In the genomic region with DNA sequence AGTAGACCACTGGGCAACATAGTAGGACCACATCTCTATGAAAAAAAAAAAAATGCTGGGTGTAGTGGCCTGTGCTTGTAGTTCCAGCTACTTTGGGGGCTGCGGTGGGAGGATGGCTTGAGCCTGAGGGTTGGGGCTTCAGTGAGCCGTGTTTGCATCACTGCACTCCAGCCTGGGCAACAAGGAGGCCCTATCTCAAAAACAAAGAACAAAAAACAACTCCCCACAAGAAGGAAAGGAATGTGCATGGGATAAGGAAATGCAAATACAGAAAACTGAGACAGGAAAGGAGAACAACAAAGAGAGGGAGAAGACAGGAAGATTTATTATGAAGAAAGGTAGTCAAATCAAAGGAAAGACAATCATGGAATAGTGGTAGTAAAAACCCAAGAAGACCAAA, we compare ENCODE assay signal across 1 cellular context.
TF ChIP-seq lines count a peak whose summit lies in the region.

No MANE protein-coding gene starts in this region.

TF ChIP-seq in GM23338, 12 proteins besides CTCF, POLR2A, EP300 and RAD21 (continued from another document):
- TF ChIP-seq, protein P1, sequence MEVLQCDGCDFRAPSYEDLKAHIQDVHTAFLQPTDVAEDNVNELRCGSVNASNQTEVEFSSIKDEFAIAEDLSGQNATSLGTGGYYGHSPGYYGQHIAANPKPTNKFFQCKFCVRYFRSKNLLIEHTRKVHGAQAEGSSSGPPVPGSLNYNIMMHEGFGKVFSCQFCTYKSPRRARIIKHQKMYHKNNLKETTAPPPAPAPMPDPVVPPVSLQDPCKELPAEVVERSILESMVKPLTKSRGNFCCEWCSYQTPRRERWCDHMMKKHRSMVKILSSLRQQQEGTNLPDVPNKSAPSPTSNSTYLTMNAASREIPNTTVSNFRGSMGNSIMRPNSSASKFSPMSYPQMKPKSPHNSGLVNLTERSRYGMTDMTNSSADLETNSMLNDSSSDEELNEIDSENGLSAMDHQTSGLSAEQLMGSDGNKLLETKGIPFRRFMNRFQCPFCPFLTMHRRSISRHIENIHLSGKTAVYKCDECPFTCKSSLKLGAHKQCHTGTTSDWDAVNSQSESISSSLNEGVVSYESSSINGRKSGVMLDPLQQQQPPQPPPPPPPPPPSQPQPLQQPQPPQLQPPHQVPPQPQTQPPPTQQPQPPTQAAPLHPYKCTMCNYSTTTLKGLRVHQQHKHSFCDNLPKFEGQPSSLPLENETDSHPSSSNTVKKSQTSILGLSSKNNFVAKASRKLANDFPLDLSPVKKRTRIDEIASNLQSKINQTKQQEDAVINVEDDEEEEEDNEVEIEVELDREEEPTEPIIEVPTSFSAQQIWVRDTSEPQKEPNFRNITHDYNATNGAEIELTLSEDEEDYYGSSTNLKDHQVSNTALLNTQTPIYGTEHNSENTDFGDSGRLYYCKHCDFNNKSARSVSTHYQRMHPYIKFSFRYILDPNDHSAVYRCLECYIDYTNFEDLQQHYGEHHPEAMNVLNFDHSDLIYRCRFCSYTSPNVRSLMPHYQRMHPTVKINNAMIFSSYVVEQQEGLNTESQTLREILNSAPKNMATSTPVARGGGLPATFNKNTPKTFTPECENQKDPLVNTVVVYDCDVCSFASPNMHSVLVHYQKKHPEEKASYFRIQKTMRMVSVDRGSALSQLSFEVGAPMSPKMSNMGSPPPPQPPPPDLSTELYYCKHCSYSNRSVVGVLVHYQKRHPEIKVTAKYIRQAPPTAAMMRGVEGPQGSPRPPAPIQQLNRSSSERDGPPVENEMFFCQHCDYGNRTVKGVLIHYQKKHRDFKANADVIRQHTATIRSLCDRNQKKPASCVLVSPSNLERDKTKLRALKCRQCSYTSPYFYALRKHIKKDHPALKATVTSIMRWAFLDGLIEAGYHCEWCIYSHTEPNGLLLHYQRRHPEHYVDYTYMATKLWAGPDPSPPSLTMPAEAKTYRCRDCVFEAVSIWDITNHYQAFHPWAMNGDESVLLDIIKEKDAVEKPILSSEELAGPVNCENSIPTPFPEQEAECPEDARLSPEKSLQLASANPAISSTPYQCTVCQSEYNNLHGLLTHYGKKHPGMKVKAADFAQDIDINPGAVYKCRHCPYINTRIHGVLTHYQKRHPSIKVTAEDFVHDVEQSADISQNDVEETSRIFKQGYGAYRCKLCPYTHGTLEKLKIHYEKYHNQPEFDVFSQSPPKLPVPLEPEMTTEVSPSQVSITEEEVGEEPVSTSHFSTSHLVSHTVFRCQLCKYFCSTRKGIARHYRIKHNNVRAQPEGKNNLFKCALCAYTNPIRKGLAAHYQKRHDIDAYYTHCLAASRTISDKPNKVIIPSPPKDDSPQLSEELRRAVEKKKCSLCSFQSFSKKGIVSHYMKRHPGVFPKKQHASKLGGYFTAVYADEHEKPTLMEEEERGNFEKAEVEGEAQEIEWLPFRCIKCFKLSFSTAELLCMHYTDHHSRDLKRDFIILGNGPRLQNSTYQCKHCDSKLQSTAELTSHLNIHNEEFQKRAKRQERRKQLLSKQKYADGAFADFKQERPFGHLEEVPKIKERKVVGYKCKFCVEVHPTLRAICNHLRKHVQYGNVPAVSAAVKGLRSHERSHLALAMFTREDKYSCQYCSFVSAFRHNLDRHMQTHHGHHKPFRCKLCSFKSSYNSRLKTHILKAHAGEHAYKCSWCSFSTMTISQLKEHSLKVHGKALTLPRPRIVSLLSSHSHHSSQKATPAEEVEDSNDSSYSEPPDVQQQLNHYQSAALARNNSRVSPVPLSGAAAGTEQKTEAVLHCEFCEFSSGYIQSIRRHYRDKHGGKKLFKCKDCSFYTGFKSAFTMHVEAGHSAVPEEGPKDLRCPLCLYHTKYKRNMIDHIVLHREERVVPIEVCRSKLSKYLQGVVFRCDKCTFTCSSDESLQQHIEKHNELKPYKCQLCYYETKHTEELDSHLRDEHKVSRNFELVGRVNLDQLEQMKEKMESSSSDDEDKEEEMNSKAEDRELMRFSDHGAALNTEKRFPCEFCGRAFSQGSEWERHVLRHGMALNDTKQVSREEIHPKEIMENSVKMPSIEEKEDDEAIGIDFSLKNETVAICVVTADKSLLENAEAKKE (CRISPR knock-in tag; IDR thresholded peaks at IDR 0.05) = no peak
TF ChIP-seq in GM23338: peak in this region for 0.
